9 cellular contexts compared by ENCODE assay signal in genomic region chr18:27363918-27364317, GRCh38.
A peak's percentile ranks its signal among the peaks of the same experiment; 100 is the strongest.
DNase-seq lines count a peak whose midpoint lies in the region; ATAC-seq and TF ChIP-seq lines count a peak whose summit lies in the region.
"Had no signal": no experiment of that assay in that cellular context is flagged by ENCODE, and none has a peak within 500 bp of the region (broad histone marks: within the 10 kb centered on the region; RNA-seq: fewer than 3 reads in every experiment).

No MANE protein-coding gene starts in this region.

- DNase-seq in ACHN (peak; percentile 45), HEK293T (ENCODE audit: extremely low spot score) (peak; percentile 22), PC-9 (no peak), iPS-NIHi11 (ENCODE audit: low spot score) (peak; percentile 25), NK-92 (lab: John Stamatoyannopoulos, UW; ENCODE audit: unreplicated experiment) (no peak)
- DNase-seq: stimulated activated CD4-positive, alpha-beta T cell treated with anti-CD3 and anti-CD28 coated beads, Interleukin-2, amount 100 ng/mL, for 48 hours had no signal

- intact Hi-C loops in PC-9 (cut with micrococcal nuclease; ENCODE audit: unreplicated experiment), result loop anchor here (1.0 kb wide), 1 partner anchor 235 kb away; no protein-coding TSS in a partner anchor

- in situ Hi-C loops in ACHN (cut with HindIII; ENCODE audit: low pct_ligation_motif_present, low pct_unique_long_range_greater_than_20kb, low sequenced_read_pairs), result no loop called here

- H3K4me2 ChIP-seq in PC-9, result no peak overlapping the region

- H3K9me2 ChIP-seq in PC-9 (ENCODE audit: insufficient read depth), result no peaks in the 10 kb centered on the region

- no peak overlapping the region for H2AFZ ChIP-seq in PC-9

- H3K4me3 ChIP-seq in PC-9, result no peak overlapping the region

- BruUV-seq in PC-9 (replicated peaks; lab: Mats Ljungman, UMichigan), result no TSS peak

- no peaks in the 10 kb centered on the region for H4K20me1 ChIP-seq in PC-9 (ENCODE audit: insufficient read depth)

- H3K36me3 ChIP-seq in PC-9 (ENCODE audit: low read depth), result no peaks in the 10 kb centered on the region

- no peaks in the 10 kb centered on the region for H3K9me3 ChIP-seq in PC-9 (ENCODE audit: insufficient read depth, low read depth)

- no peaks in the 10 kb centered on the region for H3K27me3 ChIP-seq in PC-9 (ENCODE audit: insufficient read depth, low read depth)

- peak; percentile 49; the same call in 1 of the 2 replicates for TF ChIP-seq CTCF in PC-9 (conservative IDR thresholded peaks at IDR 0.05)

- H3K79me2 ChIP-seq in PC-9 (ENCODE audit: low read depth), result no peaks in the 10 kb centered on the region

- H3K27ac ChIP-seq in PC-9, result no peak overlapping the region

- H3K4me1 ChIP-seq in PC-9 (replicated peaks; ENCODE audit: insufficient read depth), result no peaks in the 10 kb centered on the region

- POLR2A ChIA-PET in HEK293T (lab: Yijun Ruan, JAX) (no interaction called here), PC-9 (lab: Charles Lee; ENCODE audit: unreplicated experiment) (no interaction called here)

- ATAC-seq in GM21526 (IDR thresholded peaks at IDR 0.05; ENCODE audit: low FRiP score, unreplicated experiment) (no peak), GM21447 (IDR thresholded peaks at IDR 0.05; ENCODE audit: unreplicated experiment) (no peak), GM19463 (IDR thresholded peaks at IDR 0.05; ENCODE audit: unreplicated experiment) (no peak)

- CTCF ChIA-PET in HEK293T (lab: Yijun Ruan, JAX) (interaction anchor here (0.7 to 1.2 kb wide), 5 partner anchors 9 to 404 kb away, joined by 3 to 5 read pairs (median 4); no protein-coding TSS in a partner anchor), PC-9 (lab: Charles Lee) (interaction anchor here (1.0 to 1.1 kb wide), 3 partner anchors 63 to 238 kb away, joined by 3 to 4 read pairs (median 3); no protein-coding TSS in a partner anchor)

- H3F3A ChIP-seq in PC-9 (ENCODE audit: insufficient read depth, low read depth), result no peaks in the 10 kb centered on the region

TF ChIP-seq in HEK293T, 16 proteins besides CTCF, POLR2A, EP300 and RAD21:
- TF ChIP-seq TARDBP (IDR thresholded peaks at IDR 0.05), result no peak
- TF ChIP-seq L3MBTL2 (conservative IDR thresholded peaks at IDR 0.05), result no peak
- TF ChIP-seq FOXM1 (IDR thresholded peaks at IDR 0.05; ENCODE audit: borderline replicate concordance), result no peak
- TF ChIP-seq CTBP1 (IDR thresholded peaks at IDR 0.05; ENCODE audit: borderline replicate concordance), result no peak

Comparison
In these comparisons a context has a peak if more than half of its experiments do, and no peak if none do; other contexts are left out.
1. DNase-seq: peak in ACHN (single experiment), HEK293T (single experiment) and iPS-NIHi11 (single experiment); none in PC-9 (0 of 2) and NK-92 (single experiment).